ENCODE assay signal across 8 cellular contexts in the genomic region with DNA sequence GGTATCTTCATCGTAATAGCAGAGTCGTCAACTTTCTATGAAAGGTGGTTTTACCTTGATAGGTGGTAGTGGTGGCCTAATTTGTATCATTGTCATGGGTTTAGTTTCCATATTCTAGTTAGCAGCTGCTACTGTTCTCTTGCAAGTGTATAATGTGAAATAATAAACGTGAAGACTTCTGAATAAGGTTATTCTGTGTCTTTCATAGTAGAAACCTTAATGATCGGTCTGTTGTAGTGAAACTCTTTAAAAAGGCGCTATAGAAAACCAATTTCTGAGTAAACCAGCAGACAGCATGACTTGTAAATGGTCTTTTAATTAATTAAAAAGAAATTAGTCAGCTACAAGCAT. TPM values are rescaled to one million over a fixed set of nuclear protein-coding genes. Genes with fewer than 3 reads are reported as not detected.
A peak's percentile ranks its signal among the peaks of the same experiment; 100 is the strongest.
DNase-seq lines count a peak whose midpoint lies in the region; ATAC-seq and TF ChIP-seq lines count a peak whose summit lies in the region.

No MANE protein-coding gene starts in this region.

- no peak for ATAC-seq in GM21723 (IDR thresholded peaks at IDR 0.05; ENCODE audit: unreplicated experiment)
- ATAC-seq in HG02642 (IDR thresholded peaks at IDR 0.05; ENCODE audit: poor library complexity, unreplicated experiment) = no peak
- no peak for ATAC-seq in left colon

- peaks cover 9% of the 10 kb centered on the region for H3K4me1 ChIP-seq in rectal smooth muscle tissue (ENCODE audit: control insufficient read depth, insufficient read depth, low read length)

- TF ChIP-seq CTCF in GM12864 (IDR thresholded peaks at IDR 0.05; ENCODE audit: low read depth, low read length, missing control alignments) = no peak
- TF ChIP-seq CTCF in SU-DHL-6 (IDR thresholded peaks at IDR 0.05; ENCODE audit: insufficient read depth, low read length, poor library complexity, severe bottlenecking) = no peak
- TF ChIP-seq CTCF in fibroblast of pulmonary artery (IDR thresholded peaks at IDR 0.05; ENCODE audit: low read length, missing control alignments) = no peak

- H3F3A ChIP-seq in SU-DHL-6 (ENCODE audit: insufficient read depth) = peaks cover 67% of the 10 kb centered on the region

- H3K9ac ChIP-seq in SU-DHL-6 (ENCODE audit: low read length) (peak overlapping the region; percentile 91), rectal smooth muscle tissue (ENCODE audit: low read length) (peak overlapping the region; percentile 66)

- peaks cover 66% of the 10 kb centered on the region for H3K79me2 ChIP-seq in SU-DHL-6 (ENCODE audit: insufficient read depth, low read length)

- H3K9me3 ChIP-seq in SU-DHL-6 (ENCODE audit: insufficient read depth, low read length) = no peaks in the 10 kb centered on the region

- peaks cover 22% of the 10 kb centered on the region for H4K20me1 ChIP-seq in SU-DHL-6 (ENCODE audit: low read depth, low read length)

- H3K9me2 ChIP-seq in SU-DHL-6 (replicated peaks; ENCODE audit: insufficient read depth, low read length) = no peaks in the 10 kb centered on the region

- DNase-seq in GM12864 (ENCODE audit: low read depth) (no peak), fibroblast of pulmonary artery (ENCODE audit: low read depth) (no peak), NCI-H526 (lab: John Stamatoyannopoulos, UW) (no peak), left colon (no peak)

- peak overlapping the region; percentile 79 for H3K4me2 ChIP-seq in SU-DHL-6 (ENCODE audit: low read depth, low read length, poor library complexity, severe bottlenecking)

- H3K36me3 ChIP-seq in SU-DHL-6 (ENCODE audit: low read length) = peaks cover 45% of the 10 kb centered on the region
- peaks cover 8% of the 10 kb centered on the region for H3K36me3 ChIP-seq in rectal smooth muscle tissue (ENCODE audit: control insufficient read depth, insufficient read depth, low read length)

- peak overlapping the region; percentile 99 for H3K4me3 ChIP-seq in GM12864 (ENCODE audit: low read depth, low read length)
- H3K4me3 ChIP-seq in SU-DHL-6 (ENCODE audit: insufficient read depth, low read length, poor library complexity, severe bottlenecking) = peak overlapping the region; percentile 81
- H3K4me3 ChIP-seq in fibroblast of pulmonary artery (replicated peaks; ENCODE audit: low read depth, low read length) = peak overlapping the region; percentile 93
- H3K4me3 ChIP-seq in rectal smooth muscle tissue (ENCODE audit: low read length) = peak overlapping the region; percentile 88

- H3K27me3 ChIP-seq in SU-DHL-6 (ENCODE audit: low read length) (no peaks in the 10 kb centered on the region), rectal smooth muscle tissue (ENCODE audit: control insufficient read depth, insufficient read depth, low read length) (no peaks in the 10 kb centered on the region)

- H2AFZ ChIP-seq in SU-DHL-6 (ENCODE audit: low read depth, low read length, severe bottlenecking) = no peak overlapping the region

- intact Hi-C loops in left colon (cut with DNase I, micrococcal nuclease) = no loop called here

- H3K27ac ChIP-seq in SU-DHL-6 (ENCODE audit: low read depth, low read length) (peak overlapping the region; percentile 81), rectal smooth muscle tissue (ENCODE audit: low read depth, low read length) (no peak overlapping the region)

RNA-seq across cellular contexts. Expression of gene SET, which starts 1.6 kb away (rescaled TPM):
- 100 to 1,000 TPM; 153 to 193 TPM for total RNA-seq in left colon

RNA-seq across cellular contexts. Expression of gene PKN3, which starts 11.6 kb away (rescaled TPM):
- 1 to 10 TPM; 4.2 to 5.4 TPM for total RNA-seq in left colon

RNA-seq across cellular contexts. Expression of gene ZDHHC12, which starts 33.3 kb away (rescaled TPM):
- total RNA-seq in left colon = 10 to 100 TPM; 76.2 to 82.5 TPM

RNA-seq across cellular contexts. Expression of gene DYNC2I2, which starts 34.0 kb away (rescaled TPM):
- total RNA-seq in left colon = 10 to 100 TPM; 34.8 to 51.5 TPM
